ENCODE assay signal across 6 cellular contexts in genomic region chr4:162972661-162973202, GRCh38.
"Had no signal": no experiment of that assay in that cellular context is flagged by ENCODE, and none has a peak within 500 bp of the region (broad histone marks: within the 10 kb centered on the region; RNA-seq: fewer than 3 reads in every experiment).

No MANE protein-coding gene starts in this region.

- H3K27ac Mint-ChIP-seq: IgD-negative memory B cell had no signal

- H3K4me3 Mint-ChIP-seq: IgD-negative memory B cell had no signal

- H3K27me3 Mint-ChIP-seq: IgD-negative memory B cell had no signal

- DNase-seq: GOT3, H7, HCEC 1CT, KBM-7 had no signal

- H3K4me1 Mint-ChIP-seq: IgD-negative memory B cell had no signal

- ATAC-seq: HepG2 had no signal

- H3K36me3 Mint-ChIP-seq: IgD-negative memory B cell had no signal
